ENCODE assay signal across 1 cellular context in genomic region chr2:218710687-218711549, GRCh38.
A peak's percentile ranks its signal among the peaks of the same experiment; 100 is the strongest.
TF ChIP-seq lines count a peak whose summit lies in the region.

A gene with protein sequence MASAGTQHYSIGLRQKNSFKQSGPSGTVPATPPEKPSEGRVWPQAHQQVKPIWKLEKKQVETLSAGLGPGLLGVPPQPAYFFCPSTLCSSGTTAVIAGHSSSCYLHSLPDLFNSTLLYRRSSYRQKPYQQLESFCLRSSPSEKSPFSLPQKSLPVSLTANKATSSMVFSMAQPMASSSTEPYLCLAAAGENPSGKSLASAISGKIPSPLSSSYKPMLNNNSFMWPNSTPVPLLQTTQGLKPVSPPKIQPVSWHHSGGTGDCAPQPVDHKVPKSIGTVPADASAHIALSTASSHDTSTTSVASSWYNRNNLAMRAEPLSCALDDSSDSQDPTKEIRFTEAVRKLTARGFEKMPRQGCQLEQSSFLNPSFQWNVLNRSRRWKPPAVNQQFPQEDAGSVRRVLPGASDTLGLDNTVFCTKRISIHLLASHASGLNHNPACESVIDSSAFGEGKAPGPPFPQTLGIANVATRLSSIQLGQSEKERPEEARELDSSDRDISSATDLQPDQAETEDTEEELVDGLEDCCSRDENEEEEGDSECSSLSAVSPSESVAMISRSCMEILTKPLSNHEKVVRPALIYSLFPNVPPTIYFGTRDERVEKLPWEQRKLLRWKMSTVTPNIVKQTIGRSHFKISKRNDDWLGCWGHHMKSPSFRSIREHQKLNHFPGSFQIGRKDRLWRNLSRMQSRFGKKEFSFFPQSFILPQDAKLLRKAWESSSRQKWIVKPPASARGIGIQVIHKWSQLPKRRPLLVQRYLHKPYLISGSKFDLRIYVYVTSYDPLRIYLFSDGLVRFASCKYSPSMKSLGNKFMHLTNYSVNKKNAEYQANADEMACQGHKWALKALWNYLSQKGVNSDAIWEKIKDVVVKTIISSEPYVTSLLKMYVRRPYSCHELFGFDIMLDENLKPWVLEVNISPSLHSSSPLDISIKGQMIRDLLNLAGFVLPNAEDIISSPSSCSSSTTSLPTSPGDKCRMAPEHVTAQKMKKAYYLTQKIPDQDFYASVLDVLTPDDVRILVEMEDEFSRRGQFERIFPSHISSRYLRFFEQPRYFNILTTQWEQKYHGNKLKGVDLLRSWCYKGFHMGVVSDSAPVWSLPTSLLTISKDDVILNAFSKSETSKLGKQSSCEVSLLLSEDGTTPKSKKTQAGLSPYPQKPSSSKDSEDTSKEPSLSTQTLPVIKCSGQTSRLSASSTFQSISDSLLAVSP (plus strand): TSS chr2:218710835. CDS start chr2:218737677, 26,842 bp downstream.

TF ChIP-seq in HepG2, 621 proteins besides CTCF, POLR2A, EP300 and RAD21 (continued from another document and continues in another):
- peak; percentile 68 for TF ChIP-seq AHR (CRISPR knock-in tag; IDR thresholded peaks at IDR 0.05)
- TF ChIP-seq ZBTB1 (CRISPR knock-in tag; IDR thresholded peaks at IDR 0.05; ENCODE audit: borderline replicate concordance), result no peak; the same call in 1 of the 2 replicates
- peak; percentile 85 for TF ChIP-seq KMT2A (CRISPR knock-in tag; IDR thresholded peaks at IDR 0.05)
- TF ChIP-seq RNF2 (conservative IDR thresholded peaks at IDR 0.05; ENCODE audit: low read depth), result peak; percentile 88; the same call in 1 of the 2 replicates
- TF ChIP-seq HNRNPLL (IDR thresholded peaks at IDR 0.05; ENCODE audit: low read depth, low read length, poor library complexity, severe bottlenecking), result peak; percentile 99
- 0 out of 2 replicates have a peak, but pooled peaks have one; percentile 71 for TF ChIP-seq ZNF615 (CRISPR knock-in tag; IDR thresholded peaks at IDR 0.05; ENCODE audit: borderline replicate concordance)
- TF ChIP-seq BRCA1 (CRISPR knock-in tag; IDR thresholded peaks at IDR 0.05), result no peak; the same call in none of the 2 replicates
- peak; percentile 64; the same call in 1 of the 2 replicates for TF ChIP-seq ZMYM3 (CRISPR knock-in tag; IDR thresholded peaks at IDR 0.05)
- no peak for TF ChIP-seq ZNF780A (CRISPR knock-in tag; IDR thresholded peaks at IDR 0.05)
- peak; percentile 39; the same call in 1 of the 2 replicates for TF ChIP-seq ZNF253 (CRISPR knock-in tag; IDR thresholded peaks at IDR 0.05; ENCODE audit: borderline replicate concordance)
- TF ChIP-seq TBX2 (CRISPR knock-in tag; IDR thresholded peaks at IDR 0.05; ENCODE audit: borderline replicate concordance), result peak; percentile 94
- TF ChIP-seq, protein P1, sequence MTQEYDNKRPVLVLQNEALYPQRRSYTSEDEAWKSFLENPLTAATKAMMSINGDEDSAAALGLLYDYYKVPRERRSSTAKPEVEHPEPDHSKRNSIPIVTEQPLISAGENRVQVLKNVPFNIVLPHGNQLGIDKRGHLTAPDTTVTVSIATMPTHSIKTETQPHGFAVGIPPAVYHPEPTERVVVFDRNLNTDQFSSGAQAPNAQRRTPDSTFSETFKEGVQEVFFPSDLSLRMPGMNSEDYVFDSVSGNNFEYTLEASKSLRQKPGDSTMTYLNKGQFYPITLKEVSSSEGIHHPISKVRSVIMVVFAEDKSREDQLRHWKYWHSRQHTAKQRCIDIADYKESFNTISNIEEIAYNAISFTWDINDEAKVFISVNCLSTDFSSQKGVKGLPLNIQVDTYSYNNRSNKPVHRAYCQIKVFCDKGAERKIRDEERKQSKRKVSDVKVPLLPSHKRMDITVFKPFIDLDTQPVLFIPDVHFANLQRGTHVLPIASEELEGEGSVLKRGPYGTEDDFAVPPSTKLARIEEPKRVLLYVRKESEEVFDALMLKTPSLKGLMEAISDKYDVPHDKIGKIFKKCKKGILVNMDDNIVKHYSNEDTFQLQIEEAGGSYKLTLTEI (CRISPR knock-in tag; conservative IDR thresholded peaks at IDR 0.05), result no peak
- no peak for TF ChIP-seq MATR3 (CRISPR knock-in tag; IDR thresholded peaks at IDR 0.05)
- peak; percentile 86; the same call in 1 of the 2 replicates for TF ChIP-seq CAMTA2 (CRISPR knock-in tag; IDR thresholded peaks at IDR 0.05; ENCODE audit: borderline replicate concordance)
- TF ChIP-seq JUNB (CRISPR knock-in tag; IDR thresholded peaks at IDR 0.05; ENCODE audit: borderline replicate concordance), result no peak
- peak; percentile 93 for TF ChIP-seq NCOA1 (CRISPR knock-in tag; IDR thresholded peaks at IDR 0.05)
- TF ChIP-seq ZNF747 (CRISPR knock-in tag; IDR thresholded peaks at IDR 0.05; ENCODE audit: borderline replicate concordance), result peak; percentile 96
- no peak for TF ChIP-seq ZNF10 (CRISPR knock-in tag; IDR thresholded peaks at IDR 0.05; ENCODE audit: borderline replicate concordance, low read depth)
- no peak; the same call in 1 of the 2 replicates for TF ChIP-seq CREBL2 (CRISPR knock-in tag; IDR thresholded peaks at IDR 0.05; ENCODE audit: borderline replicate concordance)
- peak; percentile 99 for TF ChIP-seq ZNF891 (CRISPR knock-in tag; IDR thresholded peaks at IDR 0.05)
- 0 out of 2 replicates have a peak, but pooled peaks have one; percentile 37 for TF ChIP-seq ZNF737 (CRISPR knock-in tag; IDR thresholded peaks at IDR 0.05; ENCODE audit: borderline replicate concordance)
- TF ChIP-seq, protein P2, sequence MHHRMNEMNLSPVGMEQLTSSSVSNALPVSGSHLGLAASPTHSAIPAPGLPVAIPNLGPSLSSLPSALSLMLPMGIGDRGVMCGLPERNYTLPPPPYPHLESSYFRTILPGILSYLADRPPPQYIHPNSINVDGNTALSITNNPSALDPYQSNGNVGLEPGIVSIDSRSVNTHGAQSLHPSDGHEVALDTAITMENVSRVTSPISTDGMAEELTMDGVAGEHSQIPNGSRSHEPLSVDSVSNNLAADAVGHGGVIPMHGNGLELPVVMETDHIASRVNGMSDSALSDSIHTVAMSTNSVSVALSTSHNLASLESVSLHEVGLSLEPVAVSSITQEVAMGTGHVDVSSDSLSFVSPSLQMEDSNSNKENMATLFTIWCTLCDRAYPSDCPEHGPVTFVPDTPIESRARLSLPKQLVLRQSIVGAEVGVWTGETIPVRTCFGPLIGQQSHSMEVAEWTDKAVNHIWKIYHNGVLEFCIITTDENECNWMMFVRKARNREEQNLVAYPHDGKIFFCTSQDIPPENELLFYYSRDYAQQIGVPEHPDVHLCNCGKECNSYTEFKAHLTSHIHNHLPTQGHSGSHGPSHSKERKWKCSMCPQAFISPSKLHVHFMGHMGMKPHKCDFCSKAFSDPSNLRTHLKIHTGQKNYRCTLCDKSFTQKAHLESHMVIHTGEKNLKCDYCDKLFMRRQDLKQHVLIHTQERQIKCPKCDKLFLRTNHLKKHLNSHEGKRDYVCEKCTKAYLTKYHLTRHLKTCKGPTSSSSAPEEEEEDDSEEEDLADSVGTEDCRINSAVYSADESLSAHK (CRISPR knock-in tag; IDR thresholded peaks at IDR 0.05; ENCODE audit: borderline replicate concordance), result no peak
- TF ChIP-seq PCBP1 (IDR thresholded peaks at IDR 0.05; ENCODE audit: borderline replicate concordance, low read depth, low read length), result 0 out of 2 replicates have a peak, but pooled peaks have one; percentile 60
- TF ChIP-seq HDAC2 (CRISPR knock-in tag; IDR thresholded peaks at IDR 0.05), result peak; percentile 95
- peak; percentile 65; the same call in 1 of the 2 replicates for TF ChIP-seq ZSCAN9 (CRISPR knock-in tag; IDR thresholded peaks at IDR 0.05; ENCODE audit: borderline replicate concordance)
- peak; percentile 93 for TF ChIP-seq HIVEP1 (CRISPR knock-in tag; IDR thresholded peaks at IDR 0.05)
- TF ChIP-seq, protein P3, sequence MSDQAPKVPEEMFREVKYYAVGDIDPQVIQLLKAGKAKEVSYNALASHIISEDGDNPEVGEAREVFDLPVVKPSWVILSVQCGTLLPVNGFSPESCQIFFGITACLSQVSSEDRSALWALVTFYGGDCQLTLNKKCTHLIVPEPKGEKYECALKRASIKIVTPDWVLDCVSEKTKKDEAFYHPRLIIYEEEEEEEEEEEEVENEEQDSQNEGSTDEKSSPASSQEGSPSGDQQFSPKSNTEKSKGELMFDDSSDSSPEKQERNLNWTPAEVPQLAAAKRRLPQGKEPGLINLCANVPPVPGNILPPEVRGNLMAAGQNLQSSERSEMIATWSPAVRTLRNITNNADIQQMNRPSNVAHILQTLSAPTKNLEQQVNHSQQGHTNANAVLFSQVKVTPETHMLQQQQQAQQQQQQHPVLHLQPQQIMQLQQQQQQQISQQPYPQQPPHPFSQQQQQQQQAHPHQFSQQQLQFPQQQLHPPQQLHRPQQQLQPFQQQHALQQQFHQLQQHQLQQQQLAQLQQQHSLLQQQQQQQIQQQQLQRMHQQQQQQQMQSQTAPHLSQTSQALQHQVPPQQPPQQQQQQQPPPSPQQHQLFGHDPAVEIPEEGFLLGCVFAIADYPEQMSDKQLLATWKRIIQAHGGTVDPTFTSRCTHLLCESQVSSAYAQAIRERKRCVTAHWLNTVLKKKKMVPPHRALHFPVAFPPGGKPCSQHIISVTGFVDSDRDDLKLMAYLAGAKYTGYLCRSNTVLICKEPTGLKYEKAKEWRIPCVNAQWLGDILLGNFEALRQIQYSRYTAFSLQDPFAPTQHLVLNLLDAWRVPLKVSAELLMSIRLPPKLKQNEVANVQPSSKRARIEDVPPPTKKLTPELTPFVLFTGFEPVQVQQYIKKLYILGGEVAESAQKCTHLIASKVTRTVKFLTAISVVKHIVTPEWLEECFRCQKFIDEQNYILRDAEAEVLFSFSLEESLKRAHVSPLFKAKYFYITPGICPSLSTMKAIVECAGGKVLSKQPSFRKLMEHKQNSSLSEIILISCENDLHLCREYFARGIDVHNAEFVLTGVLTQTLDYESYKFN (CRISPR knock-in tag; conservative IDR thresholded peaks at IDR 0.05), result peak; percentile 75
- TF ChIP-seq PRMT3 (CRISPR knock-in tag; IDR thresholded peaks at IDR 0.05; ENCODE audit: borderline replicate concordance, low read depth), result no peak
- TF ChIP-seq PAX8 (CRISPR knock-in tag; IDR thresholded peaks at IDR 0.05; ENCODE audit: borderline replicate concordance), result peak; percentile 86
- TF ChIP-seq ZFYVE20 (CRISPR knock-in tag; IDR thresholded peaks at IDR 0.05; ENCODE audit: borderline replicate concordance, low read depth), result no peak
- TF ChIP-seq MIER2 (CRISPR knock-in tag; IDR thresholded peaks at IDR 0.05), result no peak
- TF ChIP-seq, protein P4, sequence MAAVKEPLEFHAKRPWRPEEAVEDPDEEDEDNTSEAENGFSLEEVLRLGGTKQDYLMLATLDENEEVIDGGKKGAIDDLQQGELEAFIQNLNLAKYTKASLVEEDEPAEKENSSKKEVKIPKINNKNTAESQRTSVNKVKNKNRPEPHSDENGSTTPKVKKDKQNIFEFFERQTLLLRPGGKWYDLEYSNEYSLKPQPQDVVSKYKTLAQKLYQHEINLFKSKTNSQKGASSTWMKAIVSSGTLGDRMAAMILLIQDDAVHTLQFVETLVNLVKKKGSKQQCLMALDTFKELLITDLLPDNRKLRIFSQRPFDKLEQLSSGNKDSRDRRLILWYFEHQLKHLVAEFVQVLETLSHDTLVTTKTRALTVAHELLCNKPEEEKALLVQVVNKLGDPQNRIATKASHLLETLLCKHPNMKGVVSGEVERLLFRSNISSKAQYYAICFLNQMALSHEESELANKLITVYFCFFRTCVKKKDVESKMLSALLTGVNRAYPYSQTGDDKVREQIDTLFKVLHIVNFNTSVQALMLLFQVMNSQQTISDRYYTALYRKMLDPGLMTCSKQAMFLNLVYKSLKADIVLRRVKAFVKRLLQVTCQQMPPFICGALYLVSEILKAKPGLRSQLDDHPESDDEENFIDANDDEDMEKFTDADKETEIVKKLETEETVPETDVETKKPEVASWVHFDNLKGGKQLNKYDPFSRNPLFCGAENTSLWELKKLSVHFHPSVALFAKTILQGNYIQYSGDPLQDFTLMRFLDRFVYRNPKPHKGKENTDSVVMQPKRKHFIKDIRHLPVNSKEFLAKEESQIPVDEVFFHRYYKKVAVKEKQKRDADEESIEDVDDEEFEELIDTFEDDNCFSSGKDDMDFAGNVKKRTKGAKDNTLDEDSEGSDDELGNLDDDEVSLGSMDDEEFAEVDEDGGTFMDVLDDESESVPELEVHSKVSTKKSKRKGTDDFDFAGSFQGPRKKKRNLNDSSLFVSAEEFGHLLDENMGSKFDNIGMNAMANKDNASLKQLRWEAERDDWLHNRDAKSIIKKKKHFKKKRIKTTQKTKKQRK (IDR thresholded peaks at IDR 0.05; ENCODE audit: low read length), result no peak
- TF ChIP-seq NFE2L2 (IDR thresholded peaks at IDR 0.05; ENCODE audit: low read length), result no peak
- TF ChIP-seq GABPA (IDR thresholded peaks at IDR 0.05; ENCODE audit: low read depth, low read length), result peak; percentile 47; the same call in 1 of the 2 replicates
- peak; percentile 84 for TF ChIP-seq GABPA (CRISPR knock-in tag; IDR thresholded peaks at IDR 0.05; ENCODE audit: low read depth)
- TF ChIP-seq ZNF224 (CRISPR knock-in tag; IDR thresholded peaks at IDR 0.05), result peak; percentile 98
- TF ChIP-seq FOSL2 (CRISPR knock-in tag; IDR thresholded peaks at IDR 0.05), result peak; percentile 48
- TF ChIP-seq ZNF274 (CRISPR knock-in tag; IDR thresholded peaks at IDR 0.05), result peak; percentile 95
- TF ChIP-seq, protein P5, sequence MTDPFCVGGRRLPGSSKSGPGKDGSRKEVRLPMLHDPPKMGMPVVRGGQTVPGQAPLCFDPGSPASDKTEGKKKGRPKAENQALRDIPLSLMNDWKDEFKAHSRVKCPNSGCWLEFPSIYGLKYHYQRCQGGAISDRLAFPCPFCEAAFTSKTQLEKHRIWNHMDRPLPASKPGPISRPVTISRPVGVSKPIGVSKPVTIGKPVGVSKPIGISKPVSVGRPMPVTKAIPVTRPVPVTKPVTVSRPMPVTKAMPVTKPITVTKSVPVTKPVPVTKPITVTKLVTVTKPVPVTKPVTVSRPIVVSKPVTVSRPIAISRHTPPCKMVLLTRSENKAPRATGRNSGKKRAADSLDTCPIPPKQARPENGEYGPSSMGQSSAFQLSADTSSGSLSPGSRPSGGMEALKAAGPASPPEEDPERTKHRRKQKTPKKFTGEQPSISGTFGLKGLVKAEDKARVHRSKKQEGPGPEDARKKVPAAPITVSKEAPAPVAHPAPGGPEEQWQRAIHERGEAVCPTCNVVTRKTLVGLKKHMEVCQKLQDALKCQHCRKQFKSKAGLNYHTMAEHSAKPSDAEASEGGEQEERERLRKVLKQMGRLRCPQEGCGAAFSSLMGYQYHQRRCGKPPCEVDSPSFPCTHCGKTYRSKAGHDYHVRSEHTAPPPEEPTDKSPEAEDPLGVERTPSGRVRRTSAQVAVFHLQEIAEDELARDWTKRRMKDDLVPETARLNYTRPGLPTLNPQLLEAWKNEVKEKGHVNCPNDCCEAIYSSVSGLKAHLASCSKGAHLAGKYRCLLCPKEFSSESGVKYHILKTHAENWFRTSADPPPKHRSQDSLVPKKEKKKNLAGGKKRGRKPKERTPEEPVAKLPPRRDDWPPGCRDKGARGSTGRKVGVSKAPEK (CRISPR knock-in tag; IDR thresholded peaks at IDR 0.05; ENCODE audit: borderline replicate concordance), result 0 out of 2 replicates have a peak, but pooled peaks have one; percentile 44
- TF ChIP-seq PREB (CRISPR knock-in tag; IDR thresholded peaks at IDR 0.05), result no peak
- peak; percentile 90 for TF ChIP-seq BORCS8-MEF2B (CRISPR knock-in tag; IDR thresholded peaks at IDR 0.05)
